In genomic region chr20:48879609-48880008, GRCh38 we compare ENCODE assay signal across 13 cellular contexts.
DNase-seq lines count a peak whose midpoint lies in the region; ATAC-seq and TF ChIP-seq lines count a peak whose summit lies in the region.
"Had no signal": no experiment of that assay in that cellular context is flagged by ENCODE, and none has a peak within 500 bp of the region (broad histone marks: within the 10 kb centered on the region; RNA-seq: fewer than 3 reads in every experiment).

No MANE protein-coding gene starts in this region.

- no peak for TF ChIP-seq CTCF in epithelial cell of esophagus (IDR thresholded peaks at IDR 0.05; ENCODE audit: insufficient read depth, low read depth, low read length, missing control alignments)

- H3K4me3 ChIP-seq in epithelial cell of esophagus (ENCODE audit: low read length): no peak overlapping the region

- ATAC-seq in GM18519 (IDR thresholded peaks at IDR 0.05; ENCODE audit: low FRiP score, unreplicated experiment): no peak
- no peak for ATAC-seq in HG03571 (IDR thresholded peaks at IDR 0.05; ENCODE audit: unreplicated experiment)
- no peak for ATAC-seq in GM19328 (IDR thresholded peaks at IDR 0.05; ENCODE audit: unreplicated experiment)
- ATAC-seq: activated CD4-positive, CD25-positive, alpha-beta regulatory T cell treated with anti-CD3 and anti-CD28 coated beads, Interleukin-2, amount 50 U/mL, for 24 hours; naive thymus-derived CD4-positive, alpha-beta T cell had no signal

- DNase-seq in AML-193 (lab: John Stamatoyannopoulos, UW) (peak; percentile 22 to 51), EL (peak; percentile 33), NCI-H69 (lab: John Stamatoyannopoulos, UW) (peak; percentile 5), epithelial cell of esophagus (ENCODE audit: low read depth) (peak; percentile 7)
- DNase-seq: glutamatergic neuron; immature natural killer cell; naive thymus-derived CD4-positive, alpha-beta T cell; NCI-H187; SHP77 treated with DMSO at 0.1 percent for 48 hours had no signal
